ENCODE assay signal across 21 cellular contexts in the genomic region with DNA sequence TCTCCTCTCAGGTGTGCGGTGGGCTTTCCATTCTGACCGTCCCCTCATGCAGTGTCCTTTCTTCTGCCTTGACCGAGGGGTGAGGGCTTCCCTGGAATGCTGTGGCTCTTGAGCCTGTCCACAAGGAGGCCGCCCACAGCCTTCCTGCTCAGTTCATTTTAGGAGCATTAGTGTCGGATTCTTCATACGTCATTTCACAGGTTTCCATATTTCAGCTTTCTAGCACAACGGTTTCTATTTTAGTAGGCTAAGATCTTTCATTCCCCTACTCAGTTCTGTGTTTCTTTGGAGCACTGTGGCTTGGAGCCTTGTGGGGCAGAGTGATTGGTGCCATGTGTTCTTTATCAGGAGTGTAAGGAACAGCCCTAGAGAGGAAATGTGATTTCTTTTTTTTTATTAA.
"Had no signal": no experiment of that assay in that cellular context is flagged by ENCODE, and none has a peak within 500 bp of the region (broad histone marks: within the 10 kb centered on the region; RNA-seq: fewer than 3 reads in every experiment).

No MANE protein-coding gene starts in this region.

- H3K9me3 ChIP-seq: heart left ventricle, lower lobe of right lung, stomach, suprapubic skin, tibial nerve had no signal

- H3K27ac Mint-ChIP-seq: activated naive CD8-positive, alpha-beta T cell treated with anti-CD3 and anti-CD28 coated beads, Interleukin-2, amount 50 U/mL, for 24 hours; activated T-cell treated with anti-CD3 and anti-CD28 coated beads, Interleukin-2, amount 50 U/mL, for 72 hours; neural progenitor cell; progenitor cell of endocrine pancreas; WTC11 had no signal

- H3K9me3 Mint-ChIP-seq: activated naive CD8-positive, alpha-beta T cell treated with anti-CD3 and anti-CD28 coated beads, Interleukin-2, amount 50 U/mL, for 24 hours; activated T-cell treated with anti-CD3 and anti-CD28 coated beads, Interleukin-2, amount 50 U/mL, for 72 hours; naive B cell; neural progenitor cell; WTC11 had no signal

- H3K4me3 ChIP-seq: cardiac muscle cell, heart left ventricle, lower lobe of right lung, neural progenitor cell, stomach, suprapubic skin, tibial nerve had no signal

- H3K4me3 Mint-ChIP-seq: activated naive CD8-positive, alpha-beta T cell treated with anti-CD3 and anti-CD28 coated beads, Interleukin-2, amount 50 U/mL, for 24 hours; activated T-cell treated with anti-CD3 and anti-CD28 coated beads, Interleukin-2, amount 50 U/mL, for 72 hours; neural progenitor cell; WTC11 had no signal

- H3K4me2 ChIP-seq: neural progenitor cell had no signal

- DNase-seq: activated CD4-positive, alpha-beta T cell treated with anti-CD3 and anti-CD28 coated beads, Interleukin-2, amount 50 U/mL, for 4 hours; activated effector memory CD4-positive, alpha-beta T cell treated with anti-CD3 and anti-CD28 coated beads, Interleukin-2, amount 50 U/mL, for 16 hours; activated naive CD4-positive, alpha-beta T cell treated with anti-CD3 and anti-CD28 coated beads, Interleukin-2, amount 50 U/mL, for 16 hours; activated naive CD8-positive, alpha-beta T cell treated with anti-CD3 and anti-CD28 coated beads, Interleukin-2, amount 50 U/mL, for 24 hours; activated T-cell treated with anti-CD3 and anti-CD28 coated beads, Interleukin-2, amount 50 U/mL, for 72 hours; cortex of kidney; heart left ventricle; kidney; lower lobe of right lung; naive B cell; retina; stimulated activated CD4-positive, alpha-beta T cell treated with anti-CD3 and anti-CD28 coated beads, Interleukin-4, amount 100 ng/mL, for 4 hours; stomach; T-helper 1 cell had no signal

- H2AFZ ChIP-seq: neural progenitor cell had no signal

- H3K36me3 ChIP-seq: cardiac muscle cell, heart left ventricle, lower lobe of right lung, neural progenitor cell, stomach, suprapubic skin, tibial nerve had no signal

- ATAC-seq: activated naive CD8-positive, alpha-beta T cell treated with anti-CD3 and anti-CD28 coated beads, Interleukin-2, amount 50 U/mL, for 24 hours; heart left ventricle; lower lobe of right lung; WTC11 had no signal

- H3K27me3 ChIP-seq: tibial nerve had no signal

- H3K27ac ChIP-seq: cardiac muscle cell, epithelial cell of prostate, lower lobe of right lung, neural progenitor cell, stomach, suprapubic skin, tibial nerve had no signal

- H3K36me3 Mint-ChIP-seq: naive B cell, neural progenitor cell, WTC11 had no signal
